ENCODE assay signal across 1 cellular context in genomic region chr6:82248233-82248735, GRCh38.
TF ChIP-seq lines count a peak whose summit lies in the region.

No MANE protein-coding gene starts in this region.

TF ChIP-seq in HepG2, 621 proteins besides CTCF, POLR2A, EP300 and RAD21 (continued from another document and continues in another):
- TF ChIP-seq ZNF770 (CRISPR knock-in tag; IDR thresholded peaks at IDR 0.05) = no peak; the same call in 1 of the 2 replicates
- TF ChIP-seq ZNF850 (CRISPR knock-in tag; conservative IDR thresholded peaks at IDR 0.05) = no peak
- TF ChIP-seq ZNF629 (CRISPR knock-in tag; conservative IDR thresholded peaks at IDR 0.05) = no peak
- no peak for TF ChIP-seq ZNF235 (CRISPR knock-in tag; IDR thresholded peaks at IDR 0.05; ENCODE audit: borderline replicate concordance)
- TF ChIP-seq, protein P1, sequence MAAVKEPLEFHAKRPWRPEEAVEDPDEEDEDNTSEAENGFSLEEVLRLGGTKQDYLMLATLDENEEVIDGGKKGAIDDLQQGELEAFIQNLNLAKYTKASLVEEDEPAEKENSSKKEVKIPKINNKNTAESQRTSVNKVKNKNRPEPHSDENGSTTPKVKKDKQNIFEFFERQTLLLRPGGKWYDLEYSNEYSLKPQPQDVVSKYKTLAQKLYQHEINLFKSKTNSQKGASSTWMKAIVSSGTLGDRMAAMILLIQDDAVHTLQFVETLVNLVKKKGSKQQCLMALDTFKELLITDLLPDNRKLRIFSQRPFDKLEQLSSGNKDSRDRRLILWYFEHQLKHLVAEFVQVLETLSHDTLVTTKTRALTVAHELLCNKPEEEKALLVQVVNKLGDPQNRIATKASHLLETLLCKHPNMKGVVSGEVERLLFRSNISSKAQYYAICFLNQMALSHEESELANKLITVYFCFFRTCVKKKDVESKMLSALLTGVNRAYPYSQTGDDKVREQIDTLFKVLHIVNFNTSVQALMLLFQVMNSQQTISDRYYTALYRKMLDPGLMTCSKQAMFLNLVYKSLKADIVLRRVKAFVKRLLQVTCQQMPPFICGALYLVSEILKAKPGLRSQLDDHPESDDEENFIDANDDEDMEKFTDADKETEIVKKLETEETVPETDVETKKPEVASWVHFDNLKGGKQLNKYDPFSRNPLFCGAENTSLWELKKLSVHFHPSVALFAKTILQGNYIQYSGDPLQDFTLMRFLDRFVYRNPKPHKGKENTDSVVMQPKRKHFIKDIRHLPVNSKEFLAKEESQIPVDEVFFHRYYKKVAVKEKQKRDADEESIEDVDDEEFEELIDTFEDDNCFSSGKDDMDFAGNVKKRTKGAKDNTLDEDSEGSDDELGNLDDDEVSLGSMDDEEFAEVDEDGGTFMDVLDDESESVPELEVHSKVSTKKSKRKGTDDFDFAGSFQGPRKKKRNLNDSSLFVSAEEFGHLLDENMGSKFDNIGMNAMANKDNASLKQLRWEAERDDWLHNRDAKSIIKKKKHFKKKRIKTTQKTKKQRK (IDR thresholded peaks at IDR 0.05; ENCODE audit: low read length) = no peak
- TF ChIP-seq FOXO1 (CRISPR knock-in tag; IDR thresholded peaks at IDR 0.05) = no peak
- TF ChIP-seq KDM5B (CRISPR knock-in tag; IDR thresholded peaks at IDR 0.05; ENCODE audit: borderline replicate concordance) = no peak
- TF ChIP-seq ELF4 (CRISPR knock-in tag; IDR thresholded peaks at IDR 0.05; ENCODE audit: borderline replicate concordance) = no peak
- peak; percentile 63 for TF ChIP-seq PHF21A (CRISPR knock-in tag; IDR thresholded peaks at IDR 0.05)
- no peak for TF ChIP-seq TCF7 (IDR thresholded peaks at IDR 0.05; ENCODE audit: low read depth)
- no peak; the same call in 1 of the 2 replicates for TF ChIP-seq ZNF574 (CRISPR knock-in tag; IDR thresholded peaks at IDR 0.05)
- TF ChIP-seq ZNF382 (CRISPR knock-in tag; IDR thresholded peaks at IDR 0.05; ENCODE audit: borderline replicate concordance) = no peak
- peak; percentile 56; the same call in 1 of the 2 replicates for TF ChIP-seq FOXP4 (CRISPR knock-in tag; IDR thresholded peaks at IDR 0.05)
- no peak for TF ChIP-seq ZNF121 (CRISPR knock-in tag; IDR thresholded peaks at IDR 0.05)
- no peak for TF ChIP-seq SNAPC4 (CRISPR knock-in tag; IDR thresholded peaks at IDR 0.05)
- peak; percentile 82 for TF ChIP-seq PAXIP1 (CRISPR knock-in tag; conservative IDR thresholded peaks at IDR 0.05)
- TF ChIP-seq ZSCAN31 (CRISPR knock-in tag; IDR thresholded peaks at IDR 0.05; ENCODE audit: low read depth) = 0 out of 2 replicates have a peak, but pooled peaks have one; percentile 41
- TF ChIP-seq RFX3 (CRISPR knock-in tag; IDR thresholded peaks at IDR 0.05) = no peak
- no peak for TF ChIP-seq U2AF1 (optimal IDR thresholded peaks at IDR 0.05; ENCODE audit: low read depth, low read length)
- no peak for TF ChIP-seq ZNF430 (CRISPR knock-in tag; IDR thresholded peaks at IDR 0.05)
- no peak for TF ChIP-seq YEATS4 (CRISPR knock-in tag; IDR thresholded peaks at IDR 0.05; ENCODE audit: borderline replicate concordance)
- TF ChIP-seq SOX5 (CRISPR knock-in tag; IDR thresholded peaks at IDR 0.05; ENCODE audit: borderline replicate concordance) = peak; percentile 59; the same call in 1 of the 2 replicates
- peak; percentile 19; the same call in 1 of the 2 replicates for TF ChIP-seq ZNF205 (CRISPR knock-in tag; IDR thresholded peaks at IDR 0.05)
- no peak; the same call in 1 of the 2 replicates for TF ChIP-seq ZNF691 (CRISPR knock-in tag; IDR thresholded peaks at IDR 0.05; ENCODE audit: borderline replicate concordance, low read depth)
- TF ChIP-seq, protein P2, sequence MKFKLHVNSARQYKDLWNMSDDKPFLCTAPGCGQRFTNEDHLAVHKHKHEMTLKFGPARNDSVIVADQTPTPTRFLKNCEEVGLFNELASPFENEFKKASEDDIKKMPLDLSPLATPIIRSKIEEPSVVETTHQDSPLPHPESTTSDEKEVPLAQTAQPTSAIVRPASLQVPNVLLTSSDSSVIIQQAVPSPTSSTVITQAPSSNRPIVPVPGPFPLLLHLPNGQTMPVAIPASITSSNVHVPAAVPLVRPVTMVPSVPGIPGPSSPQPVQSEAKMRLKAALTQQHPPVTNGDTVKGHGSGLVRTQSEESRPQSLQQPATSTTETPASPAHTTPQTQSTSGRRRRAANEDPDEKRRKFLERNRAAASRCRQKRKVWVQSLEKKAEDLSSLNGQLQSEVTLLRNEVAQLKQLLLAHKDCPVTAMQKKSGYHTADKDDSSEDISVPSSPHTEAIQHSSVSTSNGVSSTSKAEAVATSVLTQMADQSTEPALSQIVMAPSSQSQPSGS (CRISPR knock-in tag; IDR thresholded peaks at IDR 0.05) = 0 out of 2 replicates have a peak, but pooled peaks have one; percentile 29
- TF ChIP-seq ZMYM4 (CRISPR knock-in tag; IDR thresholded peaks at IDR 0.05) = 0 out of 2 replicates have a peak, but pooled peaks have one; percentile 59
- TF ChIP-seq MED1 (CRISPR knock-in tag; IDR thresholded peaks at IDR 0.05) = peak; percentile 39; the same call in 1 of the 2 replicates
- TF ChIP-seq ARNTL (CRISPR knock-in tag; IDR thresholded peaks at IDR 0.05) = peak; percentile 40; the same call in 1 of the 2 replicates
- no peak for TF ChIP-seq ZNF10 (CRISPR knock-in tag; IDR thresholded peaks at IDR 0.05; ENCODE audit: borderline replicate concordance, low read depth)
- no peak for TF ChIP-seq KDM1A (CRISPR knock-in tag; IDR thresholded peaks at IDR 0.05)
- TF ChIP-seq ZNF124 (CRISPR knock-in tag; IDR thresholded peaks at IDR 0.05) = 0 out of 2 replicates have a peak, but pooled peaks have one; percentile 17
